In the genomic region with DNA sequence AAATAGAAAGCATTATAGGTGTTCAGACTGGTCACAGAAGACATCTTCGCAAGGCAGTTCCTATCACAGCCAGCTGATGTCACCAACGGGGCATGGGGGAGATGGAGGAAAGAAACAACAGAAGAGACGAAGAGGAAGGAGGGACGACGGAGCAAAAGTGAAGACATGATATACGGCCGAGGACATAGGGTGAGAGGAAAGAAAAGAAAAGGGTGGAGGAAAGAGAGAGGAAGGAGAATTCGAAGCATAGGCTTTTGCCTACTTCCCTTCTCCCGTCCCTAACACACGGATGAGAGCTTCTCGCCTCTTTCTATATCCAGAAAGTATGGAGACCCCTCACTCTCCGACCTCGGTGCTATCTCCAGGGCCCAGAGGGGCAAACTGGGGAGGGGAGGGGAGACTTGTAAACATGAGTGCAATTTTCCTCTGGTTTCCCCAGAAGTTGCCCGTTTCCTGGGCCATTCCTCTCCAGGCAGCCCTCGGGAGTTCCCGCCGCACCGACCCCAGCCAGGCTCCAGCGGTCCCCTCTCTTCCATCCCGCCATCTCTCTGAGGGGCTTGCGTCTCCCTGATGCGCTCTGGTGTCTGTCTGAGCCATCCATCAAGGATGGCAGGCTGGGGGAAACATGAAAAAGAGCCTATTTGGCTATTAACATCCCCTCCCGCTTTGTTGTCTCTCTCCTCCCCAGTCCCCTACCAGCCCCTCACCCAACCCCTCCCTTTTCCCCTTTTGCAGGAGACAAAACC, we compare ENCODE assay signal across 1 cellular context.
A peak's percentile ranks its signal among the peaks of the same experiment; 100 is the strongest.
TF ChIP-seq lines count a peak whose summit lies in the region.

No MANE protein-coding gene starts in this region.

TF ChIP-seq in H1, 55 proteins besides CTCF, POLR2A, EP300 and RAD21:
- TF ChIP-seq SAP30 (IDR thresholded peaks at IDR 0.05; ENCODE audit: insufficient read depth, insufficient replicate concordance, low read length), result peak; percentile 56
- TF ChIP-seq BCL11A (IDR thresholded peaks at IDR 0.05; ENCODE audit: low read depth in 2 of 2, low read length in 2 of 2), result no peak
- TF ChIP-seq POU5F1 (IDR thresholded peaks at IDR 0.05; ENCODE audit: low read depth, low read length), result no peak
- TF ChIP-seq PHF8 (conservative IDR thresholded peaks at IDR 0.05; ENCODE audit: low read depth, low read length), result 0 out of 2 replicates have a peak, but pooled peaks have one; percentile 24
- 0 out of 2 replicates have a peak, but pooled peaks have one; percentile 55 for TF ChIP-seq RBBP5 (IDR thresholded peaks at IDR 0.05; ENCODE audit: borderline replicate concordance, low read depth, low read length)
- peak in 1 of 2 experiments; percentile 49; a peak in 1 of 4 replicates for TF ChIP-seq SIN3A (conservative IDR thresholded peaks at IDR 0.05 in 1 of 2, IDR thresholded peaks at IDR 0.05 in 1 of 2; ENCODE audit: low read depth in 1 of 2, low read length in 2 of 2)
- TF ChIP-seq RNF2 (IDR thresholded peaks at IDR 0.05; ENCODE audit: borderline replicate concordance, low read depth, low read length, missing control alignments, poor library complexity, severe bottlenecking), result no peak
- TF ChIP-seq, protein P1, sequence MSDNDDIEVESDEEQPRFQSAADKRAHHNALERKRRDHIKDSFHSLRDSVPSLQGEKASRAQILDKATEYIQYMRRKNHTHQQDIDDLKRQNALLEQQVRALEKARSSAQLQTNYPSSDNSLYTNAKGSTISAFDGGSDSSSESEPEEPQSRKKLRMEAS (IDR thresholded peaks at IDR 0.05), result 0 out of 2 replicates have a peak, but pooled peaks have one; percentile 6
- TF ChIP-seq, protein P2, sequence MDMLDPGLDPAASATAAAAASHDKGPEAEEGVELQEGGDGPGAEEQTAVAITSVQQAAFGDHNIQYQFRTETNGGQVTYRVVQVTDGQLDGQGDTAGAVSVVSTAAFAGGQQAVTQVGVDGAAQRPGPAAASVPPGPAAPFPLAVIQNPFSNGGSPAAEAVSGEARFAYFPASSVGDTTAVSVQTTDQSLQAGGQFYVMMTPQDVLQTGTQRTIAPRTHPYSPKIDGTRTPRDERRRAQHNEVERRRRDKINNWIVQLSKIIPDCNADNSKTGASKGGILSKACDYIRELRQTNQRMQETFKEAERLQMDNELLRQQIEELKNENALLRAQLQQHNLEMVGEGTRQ (IDR thresholded peaks at IDR 0.05; ENCODE audit: low read length), result no peak
- TF ChIP-seq, protein P3, sequence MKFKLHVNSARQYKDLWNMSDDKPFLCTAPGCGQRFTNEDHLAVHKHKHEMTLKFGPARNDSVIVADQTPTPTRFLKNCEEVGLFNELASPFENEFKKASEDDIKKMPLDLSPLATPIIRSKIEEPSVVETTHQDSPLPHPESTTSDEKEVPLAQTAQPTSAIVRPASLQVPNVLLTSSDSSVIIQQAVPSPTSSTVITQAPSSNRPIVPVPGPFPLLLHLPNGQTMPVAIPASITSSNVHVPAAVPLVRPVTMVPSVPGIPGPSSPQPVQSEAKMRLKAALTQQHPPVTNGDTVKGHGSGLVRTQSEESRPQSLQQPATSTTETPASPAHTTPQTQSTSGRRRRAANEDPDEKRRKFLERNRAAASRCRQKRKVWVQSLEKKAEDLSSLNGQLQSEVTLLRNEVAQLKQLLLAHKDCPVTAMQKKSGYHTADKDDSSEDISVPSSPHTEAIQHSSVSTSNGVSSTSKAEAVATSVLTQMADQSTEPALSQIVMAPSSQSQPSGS (IDR thresholded peaks at IDR 0.05; ENCODE audit: low read length), result peak; percentile 34; the same call in 1 of the 2 replicates
- TF ChIP-seq KDM4A (IDR thresholded peaks at IDR 0.05; ENCODE audit: low read depth, low read length, severe bottlenecking), result peak; percentile 46
- no peak for TF ChIP-seq SIRT6 (IDR thresholded peaks at IDR 0.05; ENCODE audit: low read length)
- no peak for TF ChIP-seq NRF1 (IDR thresholded peaks at IDR 0.05; ENCODE audit: low read depth, low read length)
- TF ChIP-seq CBX5 (IDR thresholded peaks at IDR 0.05; ENCODE audit: low read depth, low read length), result no peak
- TF ChIP-seq HDAC6 (IDR thresholded peaks at IDR 0.05; ENCODE audit: low read depth, low read length), result no peak
